ENCODE assay signal across 1 cellular context in genomic region chr22:40531951-40532900, GRCh38.
TF ChIP-seq lines count a peak whose summit lies in the region.

No MANE protein-coding gene starts in this region.

TF ChIP-seq in GM23338, 12 proteins besides CTCF, POLR2A, EP300 and RAD21 (continued from another document):
- no peak for TF ChIP-seq ZNF462 (CRISPR knock-in tag; IDR thresholded peaks at IDR 0.05)
- TF ChIP-seq ZNF331 (CRISPR knock-in tag; IDR thresholded peaks at IDR 0.05; ENCODE audit: low read depth), result no peak
TF ChIP-seq in GM23338: peak in this region for 0.
